1 cellular context compared by ENCODE assay signal in the genomic region with DNA sequence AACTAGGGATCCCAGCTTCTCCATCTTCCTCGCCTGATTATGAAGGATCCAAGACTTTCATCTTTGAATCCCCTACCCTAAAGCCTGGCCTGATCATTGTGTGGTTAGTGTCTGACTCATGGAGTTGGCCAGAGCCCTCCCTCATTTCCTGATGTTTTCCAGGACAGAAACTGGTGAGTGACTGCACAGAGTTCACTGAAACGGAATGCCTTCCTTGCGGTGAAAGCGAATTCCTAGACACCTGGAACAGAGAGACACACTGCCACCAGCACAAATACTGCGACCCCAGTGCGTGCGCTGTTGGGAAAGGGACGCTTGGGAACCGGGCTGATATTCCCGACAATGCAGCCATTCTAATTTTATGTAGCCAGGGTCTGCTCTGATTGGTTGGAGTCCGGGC.
TF ChIP-seq lines count a peak whose summit lies in the region.

No MANE protein-coding gene starts in this region.

TF ChIP-seq in HepG2, 621 proteins besides CTCF, POLR2A, EP300 and RAD21:
- TF ChIP-seq ISX (CRISPR knock-in tag; conservative IDR thresholded peaks at IDR 0.05) (no peak), ZNF709 (CRISPR knock-in tag; IDR thresholded peaks at IDR 0.05) (no peak), FOXA1 (IDR thresholded peaks at IDR 0.05) (no peak), FOXA1 (CRISPR knock-in tag; IDR thresholded peaks at IDR 0.05) (no peak), FOSL2 (CRISPR knock-in tag; IDR thresholded peaks at IDR 0.05) (peak; percentile 20; the same call in 1 of the 2 replicates), MZF1 (CRISPR knock-in tag; IDR thresholded peaks at IDR 0.05; ENCODE audit: borderline replicate concordance) (no peak), TEAD3 (CRISPR knock-in tag; optimal IDR thresholded peaks at IDR 0.05; ENCODE audit: borderline replicate concordance) (peak; percentile 29), EZH2 (conservative IDR thresholded peaks at IDR 0.05; ENCODE audit: low read depth, low read length) (peak; percentile 76; the same call in 1 of the 2 replicates), ARID2 (CRISPR knock-in tag; IDR thresholded peaks at IDR 0.05; ENCODE audit: borderline replicate concordance) (no peak), PTBP1 (IDR thresholded peaks at IDR 0.05; ENCODE audit: low read depth, low read length, poor library complexity, severe bottlenecking) (no peak), KDM2A (CRISPR knock-in tag; IDR thresholded peaks at IDR 0.05; ENCODE audit: borderline replicate concordance, low read depth) (no peak), ZNF253 (CRISPR knock-in tag; IDR thresholded peaks at IDR 0.05; ENCODE audit: borderline replicate concordance) (no peak), HHEX (CRISPR knock-in tag; IDR thresholded peaks at IDR 0.05) (no peak)
- TF ChIP-seq, protein P1, sequence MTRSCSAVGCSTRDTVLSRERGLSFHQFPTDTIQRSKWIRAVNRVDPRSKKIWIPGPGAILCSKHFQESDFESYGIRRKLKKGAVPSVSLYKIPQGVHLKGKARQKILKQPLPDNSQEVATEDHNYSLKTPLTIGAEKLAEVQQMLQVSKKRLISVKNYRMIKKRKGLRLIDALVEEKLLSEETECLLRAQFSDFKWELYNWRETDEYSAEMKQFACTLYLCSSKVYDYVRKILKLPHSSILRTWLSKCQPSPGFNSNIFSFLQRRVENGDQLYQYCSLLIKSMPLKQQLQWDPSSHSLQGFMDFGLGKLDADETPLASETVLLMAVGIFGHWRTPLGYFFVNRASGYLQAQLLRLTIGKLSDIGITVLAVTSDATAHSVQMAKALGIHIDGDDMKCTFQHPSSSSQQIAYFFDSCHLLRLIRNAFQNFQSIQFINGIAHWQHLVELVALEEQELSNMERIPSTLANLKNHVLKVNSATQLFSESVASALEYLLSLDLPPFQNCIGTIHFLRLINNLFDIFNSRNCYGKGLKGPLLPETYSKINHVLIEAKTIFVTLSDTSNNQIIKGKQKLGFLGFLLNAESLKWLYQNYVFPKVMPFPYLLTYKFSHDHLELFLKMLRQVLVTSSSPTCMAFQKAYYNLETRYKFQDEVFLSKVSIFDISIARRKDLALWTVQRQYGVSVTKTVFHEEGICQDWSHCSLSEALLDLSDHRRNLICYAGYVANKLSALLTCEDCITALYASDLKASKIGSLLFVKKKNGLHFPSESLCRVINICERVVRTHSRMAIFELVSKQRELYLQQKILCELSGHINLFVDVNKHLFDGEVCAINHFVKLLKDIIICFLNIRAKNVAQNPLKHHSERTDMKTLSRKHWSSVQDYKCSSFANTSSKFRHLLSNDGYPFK (CRISPR knock-in tag; IDR thresholded peaks at IDR 0.05; ENCODE audit: borderline replicate concordance) = no peak
- TF ChIP-seq, protein P2, sequence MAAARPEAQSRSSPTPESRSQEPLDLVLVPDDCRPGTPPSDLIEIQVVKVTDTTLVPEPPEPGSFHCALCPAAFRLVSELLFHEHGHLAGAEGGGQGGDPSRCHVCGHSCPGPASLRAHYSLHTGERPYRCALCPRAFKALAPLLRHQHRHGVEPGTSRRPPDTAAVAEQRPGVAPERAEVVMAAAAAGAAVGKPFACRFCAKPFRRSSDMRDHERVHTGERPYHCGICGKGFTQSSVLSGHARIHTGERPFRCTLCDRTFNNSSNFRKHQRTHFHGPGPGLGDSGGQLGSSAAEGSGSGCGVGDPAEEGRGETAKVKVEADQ (CRISPR knock-in tag; IDR thresholded peaks at IDR 0.05; ENCODE audit: borderline replicate concordance) = no peak
- TF ChIP-seq, protein P3, sequence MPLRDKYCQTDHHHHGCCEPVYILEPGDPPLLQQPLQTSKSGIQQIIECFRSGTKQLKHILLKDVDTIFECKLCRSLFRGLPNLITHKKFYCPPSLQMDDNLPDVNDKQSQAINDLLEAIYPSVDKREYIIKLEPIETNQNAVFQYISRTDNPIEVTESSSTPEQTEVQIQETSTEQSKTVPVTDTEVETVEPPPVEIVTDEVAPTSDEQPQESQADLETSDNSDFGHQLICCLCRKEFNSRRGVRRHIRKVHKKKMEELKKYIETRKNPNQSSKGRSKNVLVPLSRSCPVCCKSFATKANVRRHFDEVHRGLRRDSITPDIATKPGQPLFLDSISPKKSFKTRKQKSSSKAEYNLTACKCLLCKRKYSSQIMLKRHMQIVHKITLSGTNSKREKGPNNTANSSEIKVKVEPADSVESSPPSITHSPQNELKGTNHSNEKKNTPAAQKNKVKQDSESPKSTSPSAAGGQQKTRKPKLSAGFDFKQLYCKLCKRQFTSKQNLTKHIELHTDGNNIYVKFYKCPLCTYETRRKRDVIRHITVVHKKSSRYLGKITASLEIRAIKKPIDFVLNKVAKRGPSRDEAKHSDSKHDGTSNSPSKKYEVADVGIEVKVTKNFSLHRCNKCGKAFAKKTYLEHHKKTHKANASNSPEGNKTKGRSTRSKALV (CRISPR knock-in tag; IDR thresholded peaks at IDR 0.05) = no peak
- TF ChIP-seq, protein P4, sequence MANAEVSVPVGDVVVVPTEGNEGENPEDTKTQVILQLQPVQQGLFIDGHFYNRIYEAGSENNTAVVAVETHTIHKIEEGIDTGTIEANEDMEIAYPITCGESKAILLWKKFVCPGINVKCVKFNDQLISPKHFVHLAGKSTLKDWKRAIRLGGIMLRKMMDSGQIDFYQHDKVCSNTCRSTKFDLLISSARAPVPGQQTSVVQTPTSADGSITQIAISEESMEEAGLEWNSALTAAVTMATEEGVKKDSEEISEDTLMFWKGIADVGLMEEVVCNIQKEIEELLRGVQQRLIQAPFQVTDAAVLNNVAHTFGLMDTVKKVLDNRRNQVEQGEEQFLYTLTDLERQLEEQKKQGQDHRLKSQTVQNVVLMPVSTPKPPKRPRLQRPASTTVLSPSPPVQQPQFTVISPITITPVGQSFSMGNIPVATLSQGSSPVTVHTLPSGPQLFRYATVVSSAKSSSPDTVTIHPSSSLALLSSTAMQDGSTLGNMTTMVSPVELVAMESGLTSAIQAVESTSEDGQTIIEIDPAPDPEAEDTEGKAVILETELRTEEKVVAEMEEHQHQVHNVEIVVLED (CRISPR knock-in tag; IDR thresholded peaks at IDR 0.05; ENCODE audit: borderline replicate concordance) = no peak
- TF ChIP-seq, protein P5, sequence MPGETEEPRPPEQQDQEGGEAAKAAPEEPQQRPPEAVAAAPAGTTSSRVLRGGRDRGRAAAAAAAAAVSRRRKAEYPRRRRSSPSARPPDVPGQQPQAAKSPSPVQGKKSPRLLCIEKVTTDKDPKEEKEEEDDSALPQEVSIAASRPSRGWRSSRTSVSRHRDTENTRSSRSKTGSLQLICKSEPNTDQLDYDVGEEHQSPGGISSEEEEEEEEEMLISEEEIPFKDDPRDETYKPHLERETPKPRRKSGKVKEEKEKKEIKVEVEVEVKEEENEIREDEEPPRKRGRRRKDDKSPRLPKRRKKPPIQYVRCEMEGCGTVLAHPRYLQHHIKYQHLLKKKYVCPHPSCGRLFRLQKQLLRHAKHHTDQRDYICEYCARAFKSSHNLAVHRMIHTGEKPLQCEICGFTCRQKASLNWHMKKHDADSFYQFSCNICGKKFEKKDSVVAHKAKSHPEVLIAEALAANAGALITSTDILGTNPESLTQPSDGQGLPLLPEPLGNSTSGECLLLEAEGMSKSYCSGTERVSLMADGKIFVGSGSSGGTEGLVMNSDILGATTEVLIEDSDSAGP (CRISPR knock-in tag; IDR thresholded peaks at IDR 0.05; ENCODE audit: borderline replicate concordance) = no peak
- TF ChIP-seq, protein P6, sequence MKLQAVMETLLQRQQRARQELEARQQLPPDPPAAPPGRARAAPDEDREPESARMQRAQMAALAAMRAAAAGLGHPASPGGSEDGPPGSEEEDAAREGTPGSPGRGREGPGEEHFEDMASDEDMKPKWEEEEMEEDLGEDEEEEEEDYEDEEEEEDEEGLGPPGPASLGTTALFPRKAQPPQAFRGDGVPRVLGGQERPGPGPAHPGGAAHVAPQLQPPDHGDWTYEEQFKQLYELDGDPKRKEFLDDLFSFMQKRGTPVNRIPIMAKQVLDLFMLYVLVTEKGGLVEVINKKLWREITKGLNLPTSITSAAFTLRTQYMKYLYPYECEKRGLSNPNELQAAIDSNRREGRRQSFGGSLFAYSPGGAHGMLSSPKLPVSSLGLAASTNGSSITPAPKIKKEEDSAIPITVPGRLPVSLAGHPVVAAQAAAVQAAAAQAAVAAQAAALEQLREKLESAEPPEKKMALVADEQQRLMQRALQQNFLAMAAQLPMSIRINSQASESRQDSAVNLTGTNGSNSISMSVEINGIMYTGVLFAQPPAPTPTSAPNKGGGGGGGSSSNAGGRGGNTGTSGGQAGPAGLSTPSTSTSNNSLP (IDR thresholded peaks at IDR 0.05; ENCODE audit: low read depth, low read length) = no peak
